Comparison of ENCODE assay signal across 13 cellular contexts in the genomic region with DNA sequence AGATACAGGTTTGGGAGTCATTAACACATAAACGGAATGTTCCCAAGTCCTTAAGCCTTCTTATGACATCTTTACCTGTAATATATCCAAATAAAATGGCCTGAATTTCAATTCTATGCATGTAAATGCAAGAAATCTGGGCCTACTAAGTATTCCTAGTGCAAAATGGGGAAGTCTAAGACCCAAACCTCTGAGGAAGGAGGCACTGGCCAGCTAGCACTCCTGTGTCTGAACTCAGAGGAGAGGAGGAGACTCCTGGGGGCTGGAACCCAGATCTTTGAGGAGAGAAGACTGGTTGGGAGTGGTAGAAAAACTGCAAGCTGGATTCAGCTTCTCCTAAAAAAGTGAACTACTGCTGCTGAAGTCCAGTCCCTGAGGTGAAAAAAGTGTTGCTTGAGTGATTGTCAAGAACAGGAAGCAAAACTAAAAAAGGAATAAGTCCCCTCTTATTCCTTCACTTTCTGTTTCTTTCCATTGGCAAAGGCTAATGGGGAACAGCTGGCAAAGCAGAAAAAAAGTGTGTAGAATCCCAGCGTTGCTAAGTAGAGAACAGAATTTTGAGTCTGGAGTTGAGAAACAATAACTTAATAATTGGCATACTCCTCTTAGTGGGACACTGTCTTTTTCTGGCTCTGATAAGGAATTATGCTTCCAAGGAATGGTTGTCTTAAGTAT. TPM values are rescaled to one million over a fixed set of nuclear protein-coding genes. Genes with fewer than 3 reads are reported as not detected.
DNase-seq lines count a peak whose midpoint lies in the region; ATAC-seq and TF ChIP-seq lines count a peak whose summit lies in the region.
"Had no signal": no experiment of that assay in that cellular context is flagged by ENCODE, and none has a peak within 500 bp of the region (broad histone marks: within the 10 kb centered on the region; RNA-seq: fewer than 3 reads in every experiment).

No MANE protein-coding gene starts in this region.

- H3K36me3 Mint-ChIP-seq in dendritic cell treated with granulocyte-macrophage colony-stimulating factor and Interleukin-4, amounts not matched to agents 40 ng/mL and 50 ng/mL, for 4 days (ENCODE audit: low read depth) = no peaks in the 10 kb centered on the region
- H3K36me3 Mint-ChIP-seq: mesothelial cell of epicardium had no signal

- peak overlapping the region; percentile 58 for H3K9ac ChIP-seq in MM.1S (ENCODE audit: low read length)

- no peaks in the 10 kb centered on the region for H3K79me2 ChIP-seq in MM.1S (ENCODE audit: low read length)

- H3K4me2 ChIP-seq in MM.1S (ENCODE audit: low read depth, low read length) = peak overlapping the region; percentile 84

- peaks cover 17% of the 10 kb centered on the region for H3K4me1 Mint-ChIP-seq in dendritic cell treated with granulocyte-macrophage colony-stimulating factor and Interleukin-4, amounts not matched to agents 40 ng/mL and 50 ng/mL, for 4 days (ENCODE audit: low read depth)
- H3K4me1 Mint-ChIP-seq: mesothelial cell of epicardium had no signal

- H3K36me3 ChIP-seq in left ventricle myocardium inferior (no peaks in the 10 kb centered on the region), MM.1S (replicated peaks; ENCODE audit: insufficient read depth, low read length) (no peaks in the 10 kb centered on the region)
- H3K36me3 ChIP-seq: ovary had no signal

- no peaks in the 10 kb centered on the region for H3K27me3 Mint-ChIP-seq in dendritic cell treated with granulocyte-macrophage colony-stimulating factor and Interleukin-4, amounts not matched to agents 40 ng/mL and 50 ng/mL, for 4 days

- H3K4me3 Mint-ChIP-seq in dendritic cell treated with granulocyte-macrophage colony-stimulating factor and Interleukin-4, amounts not matched to agents 40 ng/mL and 50 ng/mL, for 4 days = no peak overlapping the region
- H3K4me3 Mint-ChIP-seq: mesothelial cell of epicardium had no signal

- H3K4me1 ChIP-seq in left ventricle myocardium inferior = peaks cover 46% of the 10 kb centered on the region
- peaks cover 33% of the 10 kb centered on the region for H3K4me1 ChIP-seq in MM.1S (ENCODE audit: low read length)

- H3K9me3 Mint-ChIP-seq in dendritic cell treated with granulocyte-macrophage colony-stimulating factor and Interleukin-4, amounts not matched to agents 40 ng/mL and 50 ng/mL, for 4 days = no peaks in the 10 kb centered on the region
- H3K9me3 Mint-ChIP-seq: mesothelial cell of epicardium had no signal

- peak overlapping the region; percentile 49 for H2AFZ ChIP-seq in MM.1S (ENCODE audit: low read length)

- ATAC-seq in left cardiac atrium (no peak), GM19023 (IDR thresholded peaks at IDR 0.05; ENCODE audit: unreplicated experiment) (no peak), HG03571 (IDR thresholded peaks at IDR 0.05; ENCODE audit: unreplicated experiment) (no peak)

- H3K4me3 ChIP-seq in left ventricle myocardium inferior (no peak overlapping the region), MM.1S (ENCODE audit: low read length) (peak overlapping the region; percentile 26; the same call in 1 of the 2 replicates)
- H3K4me3 ChIP-seq: ovary had no signal

- DNase-seq in left ventricle myocardium inferior = no peak
- DNase-seq in left cardiac atrium = no peak
- DNase-seq in MM.1S = no peak
- DNase-seq in stimulated activated CD4-positive, alpha-beta T cell treated with anti-CD3 and anti-CD28 coated beads, Interleukin-12 subunit alpha, Interleukin-12 subunit beta, amount 100 ng/mL, for 4 hours = no peak
- DNase-seq in activated gamma-delta T cell (lab: John Stamatoyannopoulos, UW) = no peak
- DNase-seq: activated CD4-positive, alpha-beta T cell treated with anti-CD3 and anti-CD28 coated beads, Interleukin-2, amount 50 U/mL, for 4 hours; aorta; GOT3 had no signal

- H3K27ac ChIP-seq in left ventricle myocardium inferior (replicated peaks) (peak overlapping the region; percentile 55), MM.1S (ENCODE audit: low read length) (peak overlapping the region; percentile 77)

- no peaks in the 10 kb centered on the region for H4K20me1 ChIP-seq in MM.1S (ENCODE audit: insufficient read depth, low read length)

- no peaks in the 10 kb centered on the region for H3K9me3 ChIP-seq in left ventricle myocardium inferior (replicated peaks)
- H3K9me3 ChIP-seq in MM.1S (replicated peaks; ENCODE audit: insufficient read depth, low read length) = no peaks in the 10 kb centered on the region
- H3K9me3 ChIP-seq: ovary had no signal

- peaks cover 19% of the 10 kb centered on the region for H3F3A ChIP-seq in MM.1S (ENCODE audit: insufficient read depth, low read length)

- H3K27me3 ChIP-seq in left ventricle myocardium inferior (ENCODE audit: low read depth) (no peaks in the 10 kb centered on the region), MM.1S (replicated peaks; ENCODE audit: insufficient read depth, low read length) (no peaks in the 10 kb centered on the region)
- H3K27me3 ChIP-seq: ovary had no signal

- TF ChIP-seq CTCF in left ventricle myocardium inferior (IDR thresholded peaks at IDR 0.05; ENCODE audit: borderline replicate concordance) (no peak), MM.1S (IDR thresholded peaks at IDR 0.05; ENCODE audit: low read length) (no peak)

- no peaks in the 10 kb centered on the region for H3K9me2 ChIP-seq in MM.1S (replicated peaks; ENCODE audit: insufficient read depth, low read length)

- intact Hi-C loops in left ventricle myocardium inferior (cut with micrococcal nuclease) = no loop called here
- intact Hi-C loops in left cardiac atrium (cut with DNase I) = no loop called here
- intact Hi-C loops in dendritic cell treated with granulocyte-macrophage colony-stimulating factor and Interleukin-4, amounts not matched to agents 40 ng/mL and 50 ng/mL, for 4 days (cut with micrococcal nuclease) = loop anchor here (10.0 kb wide), 1 partner anchor 46 kb away; no protein-coding TSS in a partner anchor

- peak overlapping the region; percentile 77 for H3K27ac Mint-ChIP-seq in dendritic cell treated with granulocyte-macrophage colony-stimulating factor and Interleukin-4, amounts not matched to agents 40 ng/mL and 50 ng/mL, for 4 days
- H3K27ac Mint-ChIP-seq: mesothelial cell of epicardium had no signal

RNA-seq across cellular contexts. Expression of a gene that starts 54.8 kb away (rescaled TPM):
- 57.1 TPM for total RNA-seq in left ventricle myocardium inferior
- 10 to 100 TPM; 51.0 to 51.9 TPM for total RNA-seq in left cardiac atrium
